9 cellular contexts compared by ENCODE assay signal in the genomic region with DNA sequence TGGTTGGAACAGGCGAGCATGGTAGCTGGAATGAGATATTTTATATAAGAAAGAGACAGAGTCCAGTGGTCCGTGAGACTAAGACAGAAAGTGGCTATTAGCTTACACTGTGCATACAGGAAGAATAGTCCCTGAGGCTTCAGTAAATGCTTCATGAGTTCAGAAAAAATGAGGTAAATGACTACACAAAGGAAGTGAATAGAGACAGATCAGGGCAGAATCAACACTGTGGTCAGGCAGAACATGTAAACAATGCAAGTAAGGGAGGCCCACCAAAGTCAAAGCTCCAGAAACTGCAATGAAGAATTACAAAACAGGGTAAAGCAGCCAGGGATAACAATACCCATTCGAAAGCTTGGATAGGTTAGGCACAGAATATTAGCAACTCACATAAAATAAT. TPM values are rescaled to one million over a fixed set of nuclear protein-coding genes. Genes with fewer than 3 reads are reported as not detected.
DNase-seq lines count a peak whose midpoint lies in the region; ATAC-seq, FAIRE-seq and TF ChIP-seq lines count a peak whose summit lies in the region.
"Had no signal": no experiment of that assay in that cellular context is flagged by ENCODE, and none has a peak within 500 bp of the region (broad histone marks: within the 10 kb centered on the region; RNA-seq: fewer than 3 reads in every experiment).

No MANE protein-coding gene starts in this region.

- peak overlapping the region; percentile 52; the same call in 1 of the 2 replicates for H2AFZ ChIP-seq in GM23338
- H2AFZ ChIP-seq in neuronal stem cell (ENCODE audit: low read length): peak overlapping the region; percentile 70

- no peak overlapping the region for H3K23ac ChIP-seq in neuronal stem cell (ENCODE audit: low read depth, low read length, poor library complexity)

- H3K14ac ChIP-seq in neuronal stem cell (ENCODE audit: low read length): no peak overlapping the region

- ATAC-seq in GM18867 (IDR thresholded peaks at IDR 0.05; ENCODE audit: unreplicated experiment) (peak; percentile 90), GM23338 (no peak)
- ATAC-seq: effector memory CD8-positive, alpha-beta T cell had no signal

- H2BK12ac ChIP-seq in neuronal stem cell (ENCODE audit: low read length): no peak overlapping the region

- TF ChIP-seq CTCF in GM23338 (conservative IDR thresholded peaks at IDR 0.05; ENCODE audit: low read depth in 2 of 2) (no peak), BE2C (IDR thresholded peaks at IDR 0.05; ENCODE audit: low read depth, low read length) (no peak)

- no peaks in the 10 kb centered on the region; the same call in 1 of the 2 replicates for H3K4me1 ChIP-seq in GM23338 (ENCODE audit: insufficient read depth)
- peaks cover 0 to 4% of the 10 kb centered on the region in 2 donors for H3K4me1 ChIP-seq in neuronal stem cell (ENCODE audit: control insufficient read depth in 2 of 2, insufficient read depth in 1 of 2, low read depth in 1 of 2, low read length in 2 of 2)
- H3K4me1 ChIP-seq in BE2C: no peaks in the 10 kb centered on the region

- no peak for FAIRE-seq in frontal cortex (lab: Jason Lieb, UNC)

- H3K18ac ChIP-seq in neuronal stem cell (ENCODE audit: low read length): no peak overlapping the region

- no peaks in the 10 kb centered on the region for H3K79me2 ChIP-seq in GM23338 (replicated peaks; ENCODE audit: insufficient read depth)

- no peak overlapping the region for H3K27ac ChIP-seq in GM23338 (ENCODE audit: low read depth)
- no peak overlapping the region for H3K27ac ChIP-seq in neuronal stem cell (replicated peaks; ENCODE audit: low read length)

- H3K4me1 Mint-ChIP-seq in GM23338: no peaks in the 10 kb centered on the region
- H3K4me1 Mint-ChIP-seq in IgD-negative memory B cell: peaks cover 22 to 42% (median 29%) of the 10 kb centered on the region in 3 donors

- H3K79me1 ChIP-seq in neuronal stem cell (ENCODE audit: low read depth, low read length): no peaks in the 10 kb centered on the region

- no peaks in the 10 kb centered on the region for H3K36me3 Mint-ChIP-seq in GM23338 (ENCODE audit: low read depth)
- H3K36me3 Mint-ChIP-seq in IgD-negative memory B cell: peaks cover 2% of the 10 kb centered on the region

- no peaks in the 10 kb centered on the region for H3F3A ChIP-seq in GM23338 (replicated peaks; ENCODE audit: low read depth)

- no peak for DNase-seq in GM23338 (ENCODE audit: low spot score)
- DNase-seq in neuronal stem cell (ENCODE audit: low spot score): no peak
- DNase-seq in NCI-H510A treated with DMSO at 0.1 percent for 48 hours (lab: John Stamatoyannopoulos, UW): no peak
- DNase-seq in BE2C: no peak
- DNase-seq in frontal cortex (ENCODE audit: low spot score in 2 of 2): no peak
- DNase-seq in NCI-H2196 treated with DMSO at 0.1 percent for 48 hours (lab: John Stamatoyannopoulos, UW; ENCODE audit: unreplicated experiment): no peak
- DNase-seq: effector memory CD8-positive, alpha-beta T cell had no signal

- H4K8ac ChIP-seq in neuronal stem cell (ENCODE audit: low read depth, low read length): no peak overlapping the region

- H3K4me3 Mint-ChIP-seq in GM23338 (no peak overlapping the region), IgD-negative memory B cell (peak overlapping the region in 3 of 4 donors; percentile 25 to 74 (median 44))
- H3K4me3 Mint-ChIP-seq: effector memory CD8-positive, alpha-beta T cell had no signal

- H3K36me3 ChIP-seq in GM23338 (ENCODE audit: insufficient read depth) (no peaks in the 10 kb centered on the region), neuronal stem cell (replicated peaks in 1 of 2; ENCODE audit: control insufficient read depth in 2 of 2, insufficient read depth in 2 of 2, low read length in 2 of 2) (no peaks in the 10 kb centered on the region), BE2C (no peaks in the 10 kb centered on the region)

- no peak overlapping the region for H3K4me3 ChIP-seq in GM23338
- H3K4me3 ChIP-seq in neuronal stem cell (ENCODE audit: low read length in 2 of 2): no peak overlapping the region
- no peak overlapping the region for H3K4me3 ChIP-seq in BE2C (ENCODE audit: low read depth, low read length)

- H4K20me1 ChIP-seq in GM23338 (replicated peaks; ENCODE audit: insufficient read depth): no peaks in the 10 kb centered on the region

- no peak overlapping the region for H3K4ac ChIP-seq in neuronal stem cell (ENCODE audit: low read length)

- H3K27ac Mint-ChIP-seq in GM23338 (no peak overlapping the region), IgD-negative memory B cell (peak overlapping the region in 2 of 3 donors; percentile 11 to 95)

- H2AK5ac ChIP-seq in neuronal stem cell (ENCODE audit: low read depth, low read length): no peak overlapping the region

- no peak overlapping the region for H3K9ac ChIP-seq in neuronal stem cell (ENCODE audit: low read depth, low read length, poor library complexity)

- H3K9me3 ChIP-seq in neuronal stem cell (replicated peaks in 1 of 2; ENCODE audit: control insufficient read depth in 2 of 2, insufficient read depth in 1 of 2, low read depth in 1 of 2, low read length in 2 of 2) (no peaks in the 10 kb centered on the region), BE2C (no peaks in the 10 kb centered on the region)

- H2BK120ac ChIP-seq in neuronal stem cell (ENCODE audit: low read depth, low read length): no peak overlapping the region

- H3K4me2 ChIP-seq in GM23338 (no peak overlapping the region), neuronal stem cell (ENCODE audit: insufficient read depth, low read length, poor library complexity, severe bottlenecking) (no peak overlapping the region)

- no peaks in the 10 kb centered on the region for H3K9me2 ChIP-seq in GM23338 (ENCODE audit: insufficient read depth)

- no peaks in the 10 kb centered on the region for H3K27me3 ChIP-seq in GM23338 (ENCODE audit: insufficient read depth)
- H3K27me3 ChIP-seq in neuronal stem cell (ENCODE audit: control insufficient read depth in 3 of 3, insufficient read depth in 3 of 3, low read depth in 1 of 3, low read length in 3 of 3): no peaks in the 10 kb centered on the region
- peaks cover 3% of the 10 kb centered on the region; the same call in 1 of the 2 replicates for H3K27me3 ChIP-seq in BE2C

- H4K91ac ChIP-seq in neuronal stem cell (ENCODE audit: low read depth, low read length, poor library complexity): no peak overlapping the region

- H3K27me3 Mint-ChIP-seq in GM23338 (ENCODE audit: insufficient read depth, low read depth, poor library complexity): no peaks in the 10 kb centered on the region
- no peaks in the 10 kb centered on the region for H3K27me3 Mint-ChIP-seq in IgD-negative memory B cell
- H3K27me3 Mint-ChIP-seq: effector memory CD8-positive, alpha-beta T cell had no signal

- no peak overlapping the region for H2BK5ac ChIP-seq in neuronal stem cell (ENCODE audit: low read length)

- no CpG with 5 or more reads among the region's 3 CpGs for WGBS in neuronal stem cell (ENCODE audit: extremely low coverage in 2 of 2, insufficient read length in 2 of 2, insufficient replicate concordance in 1 of 2), 2 donors

- H3K9me3 Mint-ChIP-seq in GM23338 (no peaks in the 10 kb centered on the region), IgD-negative memory B cell (peaks cover 0 to 2% (median 0%) of the 10 kb centered on the region in 3 donors)
- H3K9me3 Mint-ChIP-seq: effector memory CD8-positive, alpha-beta T cell had no signal

- H2BK15ac ChIP-seq in neuronal stem cell (ENCODE audit: low read length): no peak overlapping the region

TF ChIP-seq in GM23338, 12 proteins besides CTCF, POLR2A, EP300 and RAD21 (continues in another document):
- TF ChIP-seq NANOG (IDR thresholded peaks at IDR 0.05; ENCODE audit: borderline replicate concordance): no peak
- TF ChIP-seq ZNF331 (CRISPR knock-in tag; IDR thresholded peaks at IDR 0.05; ENCODE audit: low read depth): no peak
- no peak for TF ChIP-seq CREB1 (CRISPR knock-in tag; IDR thresholded peaks at IDR 0.05; ENCODE audit: low read depth)
- TF ChIP-seq, protein P1, sequence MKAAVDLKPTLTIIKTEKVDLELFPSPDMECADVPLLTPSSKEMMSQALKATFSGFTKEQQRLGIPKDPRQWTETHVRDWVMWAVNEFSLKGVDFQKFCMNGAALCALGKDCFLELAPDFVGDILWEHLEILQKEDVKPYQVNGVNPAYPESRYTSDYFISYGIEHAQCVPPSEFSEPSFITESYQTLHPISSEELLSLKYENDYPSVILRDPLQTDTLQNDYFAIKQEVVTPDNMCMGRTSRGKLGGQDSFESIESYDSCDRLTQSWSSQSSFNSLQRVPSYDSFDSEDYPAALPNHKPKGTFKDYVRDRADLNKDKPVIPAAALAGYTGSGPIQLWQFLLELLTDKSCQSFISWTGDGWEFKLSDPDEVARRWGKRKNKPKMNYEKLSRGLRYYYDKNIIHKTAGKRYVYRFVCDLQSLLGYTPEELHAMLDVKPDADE (IDR thresholded peaks at IDR 0.05): no peak
- no peak for TF ChIP-seq ZNF114 (CRISPR knock-in tag; IDR thresholded peaks at IDR 0.05)
- TF ChIP-seq STAT1 (IDR thresholded peaks at IDR 0.05; ENCODE audit: unreplicated experiment): no peak

RNA-seq across cellular contexts. Expression of gene ABCA10, which starts 4.8 kb away (rescaled TPM):
- total RNA-seq in GM23338 (2014; rRNA removed; shearing (Covaris generic)): not detected in 2 replicates
- polyA plus RNA-seq in GM23338 (2016; fragmentation: Nextera tagmentation; extraction: Ambion mirVana) (not detected in 2 replicates), IgD-negative memory B cell (not detected)
- 0.03 TPM for polyA plus RNA-seq in neuronal stem cell (2013, experiment 1 of 2)
- 0.07 TPM for polyA plus RNA-seq in neuronal stem cell (2013, experiment 2 of 2)
- 0.40 TPM for polyA plus RNA-seq in BE2C (2012; ENCODE audit: insufficient read depth, insufficient read length, low read depth)
- total RNA-seq in frontal cortex: 4.1 TPM
